In the genomic region with DNA sequence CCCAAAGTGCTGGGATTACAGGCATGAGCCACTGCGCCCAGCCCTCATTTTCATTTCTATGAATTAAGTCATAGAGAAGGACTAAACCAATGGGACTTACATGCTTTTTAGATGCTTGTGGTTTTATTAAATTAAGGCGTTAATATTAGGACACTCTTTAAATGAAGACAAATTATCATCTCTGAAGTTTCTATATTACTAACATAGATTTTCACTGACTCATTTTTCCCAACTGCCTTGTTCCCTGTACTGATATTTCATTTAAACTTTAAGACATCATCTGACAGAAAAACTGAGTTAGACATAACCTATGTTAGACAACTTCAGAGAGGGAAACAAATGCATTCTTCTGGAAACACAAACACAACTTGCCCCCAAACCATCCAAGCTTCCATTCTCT, we compare ENCODE assay signal across 25 cellular contexts.
DNase-seq lines count a peak whose midpoint lies in the region; ATAC-seq, FAIRE-seq and TF ChIP-seq lines count a peak whose summit lies in the region.
"Had no signal": no experiment of that assay in that cellular context is flagged by ENCODE, and none has a peak within 500 bp of the region (broad histone marks: within the 10 kb centered on the region; RNA-seq: fewer than 3 reads in every experiment).

No MANE protein-coding gene starts in this region.

- H3K9me3 ChIP-seq in body of pancreas, result no peaks in the 10 kb centered on the region
- H3K9me3 ChIP-seq: BE2C had no signal

- peaks cover 23% of the 10 kb centered on the region for H3K36me3 Mint-ChIP-seq in activated T-cell treated with anti-CD3 and anti-CD28 coated beads, Interleukin-2, amount 50 U/mL, for 24 hours (ENCODE audit: low read depth)
- peaks cover 2% of the 10 kb centered on the region for H3K36me3 Mint-ChIP-seq in activated CD4-positive, alpha-beta memory T cell treated with anti-CD3 and anti-CD28 coated beads for 36 hours
- peaks cover 0 to 13% (median 7%) of the 10 kb centered on the region in 3 donors for H3K36me3 Mint-ChIP-seq in naive thymus-derived CD8-positive, alpha-beta T cell
- H3K36me3 Mint-ChIP-seq: naive B cell had no signal

- H3K4me1 ChIP-seq in body of pancreas, result no peaks in the 10 kb centered on the region

- H3K4me1 Mint-ChIP-seq in activated T-cell treated with anti-CD3 and anti-CD28 coated beads, Interleukin-2, amount 50 U/mL, for 24 hours (ENCODE audit: low read depth), result peaks cover 86% of the 10 kb centered on the region
- H3K4me1 Mint-ChIP-seq in activated CD4-positive, alpha-beta memory T cell treated with anti-CD3 and anti-CD28 coated beads for 36 hours (ENCODE audit: low read depth), result peaks cover 83% of the 10 kb centered on the region
- peaks cover 24 to 74% (median 68%) of the 10 kb centered on the region in 4 donors for H3K4me1 Mint-ChIP-seq in naive thymus-derived CD8-positive, alpha-beta T cell

- H3K27me3 Mint-ChIP-seq in activated T-cell treated with anti-CD3 and anti-CD28 coated beads, Interleukin-2, amount 50 U/mL, for 24 hours, result no peaks in the 10 kb centered on the region
- no peaks in the 10 kb centered on the region for H3K27me3 Mint-ChIP-seq in activated CD4-positive, alpha-beta memory T cell treated with anti-CD3 and anti-CD28 coated beads for 36 hours
- no peaks in the 10 kb centered on the region for H3K27me3 Mint-ChIP-seq in naive thymus-derived CD8-positive, alpha-beta T cell
- H3K27me3 Mint-ChIP-seq: IgD-negative memory B cell, naive B cell had no signal

- peak overlapping the region; percentile 59 for H3K4me3 Mint-ChIP-seq in activated T-cell treated with anti-CD3 and anti-CD28 coated beads, Interleukin-2, amount 50 U/mL, for 24 hours
- peak overlapping the region; percentile 9 for H3K4me3 Mint-ChIP-seq in activated CD4-positive, alpha-beta memory T cell treated with anti-CD3 and anti-CD28 coated beads for 36 hours
- peak overlapping the region in 4 of 10 donors; percentile 8 to 72 (median 50) for H3K4me3 Mint-ChIP-seq in naive thymus-derived CD8-positive, alpha-beta T cell
- H3K4me3 Mint-ChIP-seq: dendritic cell treated with granulocyte-macrophage colony-stimulating factor and Interleukin-4, amounts not matched to agents 40 ng/mL and 50 ng/mL, for 4 days; naive B cell had no signal

- H3K27me3 ChIP-seq in body of pancreas, result no peaks in the 10 kb centered on the region
- H3K27me3 ChIP-seq: BE2C had no signal

- no peak overlapping the region for H3K27ac ChIP-seq in body of pancreas

- POLR2A ChIA-PET in activated CD4-positive, alpha-beta memory T cell treated with anti-CD3 and anti-CD28 coated beads for 36 hours (lab: Charles Lee), result interaction anchor here (3.9 kb wide), 1 partner anchor 99 kb away, joined by 15 read pairs; a partner anchor contains a TSS
- POLR2A ChIA-PET in naive thymus-derived CD8-positive, alpha-beta T cell (lab: Charles Lee), result interaction anchor here (0.7 kb wide), 1 partner anchor 447 kb away, joined by 4 read pairs; no protein-coding TSS in a partner anchor

- peak overlapping the region; percentile 87 for H3K27ac Mint-ChIP-seq in activated T-cell treated with anti-CD3 and anti-CD28 coated beads, Interleukin-2, amount 50 U/mL, for 24 hours
- H3K27ac Mint-ChIP-seq in activated CD4-positive, alpha-beta memory T cell treated with anti-CD3 and anti-CD28 coated beads for 36 hours, result peak overlapping the region; percentile 81
- peak overlapping the region in 9 of 10 donors; percentile 11 to 95 (median 81) for H3K27ac Mint-ChIP-seq in naive thymus-derived CD8-positive, alpha-beta T cell
- H3K27ac Mint-ChIP-seq: dendritic cell treated with granulocyte-macrophage colony-stimulating factor and Interleukin-4, amounts not matched to agents 40 ng/mL and 50 ng/mL, for 4 days; IgD-negative memory B cell had no signal

- FAIRE-seq in GM12892 (lab: Jason Lieb, UNC), result peak; percentile 42
- FAIRE-seq: endometrium, islet of Langerhans had no signal

- ATAC-seq in naive thymus-derived CD8-positive, alpha-beta T cell, result no peak
- ATAC-seq in HG03571 (IDR thresholded peaks at IDR 0.05; ENCODE audit: unreplicated experiment) (no peak), body of pancreas (no peak)

- TF ChIP-seq CTCF in body of pancreas (IDR thresholded peaks at IDR 0.05), result no peak

- DNase-seq in activated T-cell treated with anti-CD3 and anti-CD28 coated beads, Interleukin-2, amount 50 U/mL, for 24 hours, result no peak
- no peak for DNase-seq in activated T-cell treated with anti-CD3 and anti-CD28 coated beads, Interleukin-2, amount 50 U/mL, for 1 hour
- DNase-seq in GM12892 (ENCODE audit: insufficient read length) (no peak), cortex of kidney (lab: John Stamatoyannopoulos, UW) (no peak), body of pancreas (no peak)
- DNase-seq in activated CD4-positive, alpha-beta memory T cell treated with anti-CD3 and anti-CD28 coated beads for 36 hours, result no peak
- no peak for DNase-seq in naive thymus-derived CD8-positive, alpha-beta T cell
- DNase-seq: activated CD8-positive, alpha-beta memory T cell treated with anti-CD3 and anti-CD28 coated beads for 24 hours; activated effector memory CD4-positive, alpha-beta T cell treated with Interleukin-2 at 50 U/mL for 16 hours; BE2C; DND-41; left ventricle myocardium superior; naive B cell; NCI-H1105 treated with DMSO at 0.1 percent for 48 hours; NCI-H2029 treated with DMSO at 0.1 percent for 48 hours; NCI-H226; NCI-H748 treated with DMSO at 0.1 percent for 48 hours; occipital lobe; substantia nigra; T-helper 9 cell had no signal

- H3K36me3 ChIP-seq in body of pancreas (replicated peaks in 1 of 2; ENCODE audit: insufficient read depth in 1 of 2, low read depth in 2 of 2), result no peaks in the 10 kb centered on the region
- H3K36me3 ChIP-seq: BE2C had no signal

- TF ChIP-seq POLR2A in GM12892 (IDR thresholded peaks at IDR 0.05; ENCODE audit: low read depth, low read length) (no peak), body of pancreas (IDR thresholded peaks at IDR 0.05) (no peak)

- no peak overlapping the region for H3K4me3 ChIP-seq in body of pancreas

- intact Hi-C loops in activated CD4-positive, alpha-beta memory T cell treated with anti-CD3 and anti-CD28 coated beads for 36 hours (cut with micrococcal nuclease), result loop anchor here (2.0 to 10.0 kb wide), 5 partner anchors 15 to 234 kb away; no protein-coding TSS in a partner anchor
- intact Hi-C loops in body of pancreas (cut with DNase I), result no loop called here

- no peaks in the 10 kb centered on the region for H3K9me3 Mint-ChIP-seq in activated T-cell treated with anti-CD3 and anti-CD28 coated beads, Interleukin-2, amount 50 U/mL, for 24 hours
- H3K9me3 Mint-ChIP-seq in activated CD4-positive, alpha-beta memory T cell treated with anti-CD3 and anti-CD28 coated beads for 36 hours, result no peaks in the 10 kb centered on the region
- peaks cover 0 to 15% (median 0%) of the 10 kb centered on the region in 9 donors for H3K9me3 Mint-ChIP-seq in naive thymus-derived CD8-positive, alpha-beta T cell
- H3K9me3 Mint-ChIP-seq: dendritic cell treated with granulocyte-macrophage colony-stimulating factor and Interleukin-4, amounts not matched to agents 40 ng/mL and 50 ng/mL, for 4 days; IgD-negative memory B cell; naive B cell had no signal

- CTCF ChIA-PET in activated CD4-positive, alpha-beta memory T cell treated with anti-CD3 and anti-CD28 coated beads for 36 hours (lab: Charles Lee), result no interaction called here

- WGBS in body of pancreas, 2 donors, result 86 to 100% methylated on average over 2 of the region's 2 CpGs
